Comparison of ENCODE assay signal across 8 cellular contexts in the genomic region with DNA sequence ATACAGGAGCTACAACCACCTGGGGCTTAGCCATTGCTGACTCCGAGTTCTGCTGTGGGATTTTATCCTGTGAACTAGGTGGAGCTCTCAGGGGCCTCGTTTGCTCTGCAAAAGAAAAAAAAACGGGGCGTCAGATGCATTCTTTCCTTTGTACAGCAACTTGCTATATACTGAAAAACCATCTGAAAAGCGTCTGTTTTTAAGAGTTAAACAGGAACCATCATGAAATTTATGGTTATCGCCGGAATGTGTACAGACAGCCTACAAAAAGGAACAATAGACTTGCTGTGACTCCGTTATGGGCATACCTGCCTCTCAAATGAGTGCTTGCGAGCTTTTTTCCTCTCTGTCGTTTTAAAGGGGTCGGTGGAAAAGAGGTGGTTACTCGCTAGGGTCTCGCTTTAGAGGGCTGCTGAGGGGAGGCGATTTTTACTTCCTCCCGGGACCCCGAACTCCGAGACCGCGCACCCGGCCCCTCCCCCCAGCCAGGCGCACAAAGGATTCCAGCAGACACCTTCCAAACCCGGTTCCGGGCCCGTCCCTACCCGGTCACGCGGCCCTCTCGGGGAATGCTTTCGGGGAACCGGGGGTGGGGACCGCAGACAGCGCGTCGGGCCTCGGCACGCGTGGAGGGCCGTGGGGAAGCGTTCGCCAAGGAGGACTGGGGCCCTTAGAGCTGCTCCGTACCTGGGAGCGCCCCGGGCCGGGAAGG. TPM values are rescaled to one million over a fixed set of nuclear protein-coding genes. Genes with fewer than 3 reads are reported as not detected.
A peak's percentile ranks its signal among the peaks of the same experiment; 100 is the strongest.
DNase-seq lines count a peak whose midpoint lies in the region; ATAC-seq and TF ChIP-seq lines count a peak whose summit lies in the region.

No MANE protein-coding gene starts in this region.

- peak overlapping the region; percentile 77 for H3K27ac ChIP-seq in RWPE2 (ENCODE audit: poor library complexity, severe bottlenecking)
- peak overlapping the region; percentile 93 to 99 (median 98) for H3K27ac ChIP-seq in heart right ventricle
- H3K27ac ChIP-seq in upper lobe of left lung: peak overlapping the region; percentile 89 to 97 (median 96)

- peaks cover 31% of the 10 kb centered on the region for H3K4me1 ChIP-seq in RWPE2 (ENCODE audit: insufficient read depth, poor library complexity, severe bottlenecking)
- H3K4me1 ChIP-seq in heart right ventricle: peaks cover 0 to 58% (median 45%) of the 10 kb centered on the region in 9 donors
- H3K4me1 ChIP-seq in upper lobe of left lung: peaks cover 31 to 46% (median 39%) of the 10 kb centered on the region in 4 donors

- no peaks in the 10 kb centered on the region for H3K27me3 ChIP-seq in RWPE2 (ENCODE audit: insufficient read depth, poor library complexity, severe bottlenecking)
- H3K27me3 ChIP-seq in heart right ventricle: no peaks in the 10 kb centered on the region
- no peaks in the 10 kb centered on the region for H3K27me3 ChIP-seq in upper lobe of left lung

- peak overlapping the region; percentile 86 for H3K27ac Mint-ChIP-seq in activated naive CD8-positive, alpha-beta T cell treated with anti-CD3 and anti-CD28 coated beads for 36 hours

- H3K4me3 ChIP-seq in RWPE2 (ENCODE audit: severe bottlenecking) (peak overlapping the region; percentile 84), heart right ventricle (peak overlapping the region; percentile 70 to 94 (median 84)), upper lobe of left lung (peak overlapping the region; percentile 72 to 86 (median 80))

- TF ChIP-seq EP300 in upper lobe of left lung (IDR thresholded peaks at IDR 0.05): no peak

- H3K27me3 Mint-ChIP-seq in activated naive CD8-positive, alpha-beta T cell treated with anti-CD3 and anti-CD28 coated beads for 36 hours: peaks cover 7% of the 10 kb centered on the region

- DNase-seq in Ammon's horn (ENCODE audit: low spot score) (peak; percentile 46), HT1080 (ENCODE audit: low read depth) (peak; percentile 35), RWPE2 (ENCODE audit: low spot score) (peak; percentile 71), heart right ventricle (peak; percentile 60 to 65), posterior cingulate gyrus (peak; percentile 29 to 92 (median 54)), upper lobe of left lung (peak; percentile 71 to 91)
- DNase-seq in activated naive CD8-positive, alpha-beta T cell treated with anti-CD3 and anti-CD28 coated beads for 36 hours: peak; percentile 49

- 1% methylated on average over 37 to 44 of the region's 44 CpGs for WGBS in heart right ventricle, 2 donors
- 0 to 1% methylated on average over 10 to 32 of the region's 44 CpGs for WGBS in upper lobe of left lung, 2 donors

- TF ChIP-seq CTCF in RWPE2 (IDR thresholded peaks at IDR 0.05; ENCODE audit: poor library complexity, severe bottlenecking) (no peak), heart right ventricle (IDR thresholded peaks at IDR 0.05) (no peak), upper lobe of left lung (IDR thresholded peaks at IDR 0.05) (no peak)

- peak; percentile 33 for ATAC-seq in GM19395 (IDR thresholded peaks at IDR 0.05; ENCODE audit: unreplicated experiment)
- peak; percentile 33 for ATAC-seq in RWPE2 (ENCODE audit: low read depth)
- peak in 7 of 8 donors; percentile 54 to 73 (median 65) for ATAC-seq in heart right ventricle
- peak; percentile 60 to 71 for ATAC-seq in upper lobe of left lung (ENCODE audit: low FRiP score in 2 of 2)

- peaks cover 2% of the 10 kb centered on the region for H3K36me3 Mint-ChIP-seq in activated naive CD8-positive, alpha-beta T cell treated with anti-CD3 and anti-CD28 coated beads for 36 hours

- H3K9me3 Mint-ChIP-seq in activated naive CD8-positive, alpha-beta T cell treated with anti-CD3 and anti-CD28 coated beads for 36 hours: no peaks in the 10 kb centered on the region

- peaks cover 48% of the 10 kb centered on the region for H3K36me3 ChIP-seq in RWPE2 (ENCODE audit: low read depth)
- H3K36me3 ChIP-seq in heart right ventricle: peaks cover 0 to 42% (median 0%) of the 10 kb centered on the region in 9 donors
- H3K36me3 ChIP-seq in upper lobe of left lung: peaks cover 0 to 13% (median 5%) of the 10 kb centered on the region in 4 donors

- H3K4me1 Mint-ChIP-seq in activated naive CD8-positive, alpha-beta T cell treated with anti-CD3 and anti-CD28 coated beads for 36 hours: peaks cover 20% of the 10 kb centered on the region

- peak overlapping the region; percentile 87 for H3K4me3 Mint-ChIP-seq in activated naive CD8-positive, alpha-beta T cell treated with anti-CD3 and anti-CD28 coated beads for 36 hours

- intact Hi-C loops in heart right ventricle (cut with DNase I): loop anchor here in 9 of 10 donors (2.0 to 10.0 kb wide), 5 partner anchors 39 to 71 kb away; a partner anchor contains a TSS
- intact Hi-C loops in posterior cingulate gyrus (cut with DNase I): loop anchor here (2.0 to 10.0 kb wide), 3 partner anchors 47 to 241 kb away; a partner anchor contains a TSS

- TF ChIP-seq POLR2A in upper lobe of left lung (IDR thresholded peaks at IDR 0.05): no peak

- H3K9me3 ChIP-seq in RWPE2 (ENCODE audit: severe bottlenecking) (no peaks in the 10 kb centered on the region), heart right ventricle (no peaks in the 10 kb centered on the region), upper lobe of left lung (no peaks in the 10 kb centered on the region)

RNA-seq across cellular contexts. Expression of a gene that starts 0.8 kb away (rescaled TPM):
- total RNA-seq in HT1080 (2014; rRNA removed; shearing (Covaris generic)): 116 and 121 TPM in 2 replicates
- 93.6 and 97.2 TPM in 2 replicates for polyA plus RNA-seq in HT1080 (2015; cell fraction: cytosol; rRNA removed)
- 50.6 and 58.0 TPM in 2 replicates for polyA plus RNA-seq in HT1080 (2015; cell fraction: nucleus; rRNA removed)
- total RNA-seq in activated naive CD8-positive, alpha-beta T cell treated with anti-CD3 and anti-CD28 coated beads for 36 hours: 10 to 100 TPM; 50.1 to 51.0 TPM
- total RNA-seq in heart right ventricle (100 to 1,000 TPM; 112 to 162 (median 138) TPM), upper lobe of left lung (10 to 100 TPM; 44.9 to 81.0 (median 67.2) TPM)
- polyA plus RNA-seq in heart right ventricle: 10 to 100 TPM; 51.1 to 84.6 TPM

RNA-seq across cellular contexts. Expression of a gene that starts 41.1 kb away (rescaled TPM):
- 16.2 and 20.1 TPM in 2 replicates for total RNA-seq in HT1080 (2014; rRNA removed; shearing (Covaris generic))
- 8.7 and 9.0 TPM in 2 replicates for polyA plus RNA-seq in HT1080 (2015; cell fraction: cytosol; rRNA removed)
- polyA plus RNA-seq in HT1080 (2015; cell fraction: nucleus; rRNA removed): 27.9 and 28.9 TPM in 2 replicates
- 10 to 100 TPM in 1 of 2 experiments, 1 to 10 TPM in 1; 8.9 to 10.1 TPM for total RNA-seq in activated naive CD8-positive, alpha-beta T cell treated with anti-CD3 and anti-CD28 coated beads for 36 hours
- total RNA-seq in heart right ventricle: 1 to 10 TPM in 2 of 10 donors, under 1 TPM in 8; 0.22 to 1.6 (median 0.53) TPM
- polyA plus RNA-seq in heart right ventricle: under 1 TPM; 0.65 to 0.95 TPM
- 1 to 10 TPM in 4 of 6 donors, under 1 TPM in 2; 0.79 to 2.1 (median 1.1) TPM for total RNA-seq in upper lobe of left lung

RNA-seq across cellular contexts. Expression of a gene that starts 46.9 kb away (rescaled TPM):
- total RNA-seq in HT1080 (2014; rRNA removed; shearing (Covaris generic)): 22.0 and 22.5 TPM in 2 replicates
- 11.2 and 17.9 TPM in 2 replicates for polyA plus RNA-seq in HT1080 (2015; cell fraction: cytosol; rRNA removed)
- polyA plus RNA-seq in HT1080 (2015; cell fraction: nucleus; rRNA removed): 38.3 and 41.1 TPM in 2 replicates
- total RNA-seq in activated naive CD8-positive, alpha-beta T cell treated with anti-CD3 and anti-CD28 coated beads for 36 hours: 10 to 100 TPM; 69.7 to 71.8 TPM
- total RNA-seq in heart right ventricle: 100 to 1,000 TPM; 383 to 731 (median 639) TPM
- polyA plus RNA-seq in heart right ventricle: 10 to 100 TPM; 40.8 to 78.5 TPM
- total RNA-seq in upper lobe of left lung: 10 to 100 TPM; 18.5 to 63.6 (median 49.7) TPM

Comparison
In these comparisons a context has a peak if more than half of its experiments do, and no peak if none do; other contexts are left out.
1. Peak in every context shown above with its lines: DNase-seq, ATAC-seq, H3K4me3 ChIP-seq and H3K27ac ChIP-seq.
2. RNA of a gene that starts 46.9 kb away (total RNA-seq): 383 to 731 TPM in heart right ventricle; 69.7 to 71.8 TPM in activated naive CD8-positive, alpha-beta T cell treated with anti-CD3 and anti-CD28 coated beads for 36 hours, 18.5 to 63.6 TPM in upper lobe of left lung and 22.0 to 22.5 TPM in HT1080; every median in the first group is over 4 times any median in the second.